In the genomic region with DNA sequence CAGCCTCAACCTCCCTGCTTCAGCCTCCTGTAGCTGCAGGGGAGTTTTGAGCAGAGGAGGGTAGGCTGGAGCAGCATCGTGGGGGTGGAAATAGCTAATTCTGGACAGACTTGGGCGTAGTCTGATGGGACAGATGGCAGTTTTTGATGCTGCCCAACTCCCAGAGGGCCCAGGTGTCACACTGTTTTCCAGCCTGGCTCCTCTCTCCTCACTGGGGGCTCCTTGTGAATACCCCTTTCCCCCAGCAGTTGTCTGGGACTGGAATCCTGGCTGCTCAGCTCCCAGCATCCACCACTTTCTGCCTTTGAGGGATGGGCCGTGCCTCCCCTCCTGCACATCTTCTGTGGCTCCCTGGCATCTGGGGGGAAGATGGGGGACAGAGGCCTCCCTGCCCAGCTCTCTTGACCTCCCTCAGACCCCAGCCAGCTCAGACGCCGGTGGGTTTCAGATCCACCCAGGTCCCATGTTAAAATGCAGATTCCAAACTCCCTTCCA, we compare ENCODE assay signal across 12 cellular contexts. TPM values are rescaled to one million over a fixed set of nuclear protein-coding genes. Genes with fewer than 3 reads are reported as not detected.
DNase-seq lines count a peak whose midpoint lies in the region; ATAC-seq and TF ChIP-seq lines count a peak whose summit lies in the region.
"Had no signal": no experiment of that assay in that cellular context is flagged by ENCODE, and none has a peak within 500 bp of the region (broad histone marks: within the 10 kb centered on the region; RNA-seq: fewer than 3 reads in every experiment).

No MANE protein-coding gene starts in this region.

- no peak overlapping the region for H3K4me3 Mint-ChIP-seq in activated CD4-positive, alpha-beta T cell treated with anti-CD3 and anti-CD28 coated beads for 36 hours

- TF ChIP-seq POLR2A in Peyer's patch (IDR thresholded peaks at IDR 0.05), result no peak
- TF ChIP-seq POLR2A in spleen (IDR thresholded peaks at IDR 0.05), result no peak

- no peaks in the 10 kb centered on the region for H3K27me3 Mint-ChIP-seq in activated CD4-positive, alpha-beta T cell treated with anti-CD3 and anti-CD28 coated beads for 36 hours

- POLR2A ChIA-PET in activated CD4-positive, alpha-beta T cell treated with anti-CD3 and anti-CD28 coated beads for 36 hours (lab: Charles Lee), result no interaction called here
- POLR2A ChIA-PET in GM10248 (lab: Yijun Ruan, JAX), result no interaction called here

- H3K4me3 ChIP-seq in Peyer's patch (no peak overlapping the region), esophagus (ENCODE audit: low read depth in 1 of 2, low read length in 2 of 2) (no peak overlapping the region), spleen (no peak overlapping the region), BE2C (ENCODE audit: low read depth, low read length) (no peak overlapping the region)
- H3K4me3 ChIP-seq: A549 had no signal

- H3K4me1 Mint-ChIP-seq in activated CD4-positive, alpha-beta T cell treated with anti-CD3 and anti-CD28 coated beads for 36 hours, result peaks cover 87% of the 10 kb centered on the region

- CTCF ChIA-PET in activated CD4-positive, alpha-beta T cell treated with anti-CD3 and anti-CD28 coated beads for 36 hours (lab: Charles Lee), result interaction anchor here (0.5 to 4.5 kb wide), 5 partner anchors 12 to 234 kb away, joined by 3 to 20 read pairs (median 3); no protein-coding TSS in a partner anchor
- CTCF ChIA-PET in GM10248 (lab: Yijun Ruan, JAX), result interaction anchor here (0.9 to 44.4 kb wide), 3 partner anchors 12 to 35 kb away, joined by 3 to 1216 read pairs (median 19); partner anchors contain the start of gene SH2B3

- peak; percentile 3 for DNase-seq in activated CD4-positive, alpha-beta T cell treated with anti-CD3 and anti-CD28 coated beads for 36 hours
- no peak for DNase-seq in activated CD4-positive, alpha-beta T cell treated with anti-CD3 and anti-CD28 coated beads, Interleukin-2, amount 50 U/mL, for 1 hour
- DNase-seq in Peyer's patch (peak in 1 of 3 donors; percentile 42), spleen (peak; percentile 73), GM10248 (ENCODE audit: extremely low spot score) (no peak), BE2C (no peak), NCI-H1436 treated with DMSO at 0.1 percent for 48 hours (lab: John Stamatoyannopoulos, UW) (no peak)
- DNase-seq: activated CD4-positive, alpha-beta T cell treated with anti-CD3 and anti-CD28 coated beads, Interleukin-2, amount 50 U/mL, for 4 hours; NCI-H748 treated with DMSO at 0.1 percent for 48 hours; stimulated activated naive CD4-positive, alpha-beta T cell had no signal

- H3K9me3 ChIP-seq in Peyer's patch (no peaks in the 10 kb centered on the region), esophagus (ENCODE audit: control insufficient read depth in 2 of 2, insufficient read depth in 1 of 2, low read depth in 1 of 2, low read length in 1 of 2) (no peaks in the 10 kb centered on the region), spleen (no peaks in the 10 kb centered on the region), BE2C (no peaks in the 10 kb centered on the region)
- H3K9me3 ChIP-seq: A549 had no signal

- TF ChIP-seq CTCF in Peyer's patch (IDR thresholded peaks at IDR 0.05), result no peak
- no peak for TF ChIP-seq CTCF in spleen (IDR thresholded peaks at IDR 0.05 in 8 of 11, conservative IDR thresholded peaks at IDR 0.05 in 3 of 11)
- TF ChIP-seq CTCF in GM10248 (IDR thresholded peaks at IDR 0.05; ENCODE audit: control extremely low read depth, extremely low read depth, low read depth, missing control alignments), result no peak
- TF ChIP-seq CTCF in BE2C (IDR thresholded peaks at IDR 0.05; ENCODE audit: low read depth, low read length), result no peak

- peaks cover 24% of the 10 kb centered on the region for H3K36me3 Mint-ChIP-seq in activated CD4-positive, alpha-beta T cell treated with anti-CD3 and anti-CD28 coated beads for 36 hours (ENCODE audit: low read depth)

- H3K27me3 ChIP-seq in Peyer's patch (no peaks in the 10 kb centered on the region), esophagus (ENCODE audit: control insufficient read depth in 1 of 2, insufficient read depth in 2 of 2, low read length in 2 of 2) (no peaks in the 10 kb centered on the region), spleen (replicated peaks in 1 of 7) (no peaks in the 10 kb centered on the region), BE2C (no peaks in the 10 kb centered on the region)

- no peaks in the 10 kb centered on the region for H3K9me3 Mint-ChIP-seq in activated CD4-positive, alpha-beta T cell treated with anti-CD3 and anti-CD28 coated beads for 36 hours (ENCODE audit: low read depth)

- H3K36me3 ChIP-seq in Peyer's patch (no peaks in the 10 kb centered on the region), esophagus (ENCODE audit: control insufficient read depth in 2 of 2, insufficient read depth in 2 of 2, low read length in 1 of 2) (peaks cover 0 to 8% of the 10 kb centered on the region in 2 donors), spleen (peaks cover 0 to 38% (median 4%) of the 10 kb centered on the region in 6 donors), BE2C (peaks cover 14% of the 10 kb centered on the region)

- no peak for ATAC-seq in activated CD4-positive, alpha-beta T cell treated with anti-CD3 and anti-CD28 coated beads for 36 hours
- ATAC-seq: A549 had no signal

- H3K27ac Mint-ChIP-seq in activated CD4-positive, alpha-beta T cell treated with anti-CD3 and anti-CD28 coated beads for 36 hours, result no peak overlapping the region

- H3K27ac ChIP-seq in Peyer's patch (peak overlapping the region in 3 of 4 donors; percentile 20 to 85 (median 81)), esophagus (ENCODE audit: low read depth in 2 of 2, low read length in 1 of 2) (peak overlapping the region; percentile 3 to 14), spleen (peak overlapping the region; percentile 53 to 95 (median 92))
- H3K27ac ChIP-seq: A549 had no signal

- 71 to 75% methylated on average over 5 of the region's 5 CpGs for WGBS in esophagus, 2 donors
- WGBS in spleen, 5 donors, result 58 to 65% (median 64%) methylated on average over 5 of the region's 5 CpGs

- intact Hi-C loops in activated CD4-positive, alpha-beta T cell treated with anti-CD3 and anti-CD28 coated beads for 36 hours (cut with DNase I, micrococcal nuclease), result no loop called here
- intact Hi-C loops in spleen (cut with DNase I; ENCODE audit: low total_unique reads), result no loop called here

- peaks cover 4 to 77% (median 44%) of the 10 kb centered on the region in 4 donors for H3K4me1 ChIP-seq in Peyer's patch
- H3K4me1 ChIP-seq in esophagus (ENCODE audit: control insufficient read depth in 2 of 2, insufficient read depth in 2 of 2, low read length in 1 of 2), result peaks cover 0 to 20% of the 10 kb centered on the region in 2 donors
- H3K4me1 ChIP-seq in spleen, result peaks cover 96 to 100% (median 100%) of the 10 kb centered on the region in 6 donors
- H3K4me1 ChIP-seq in BE2C, result peaks cover 13% of the 10 kb centered on the region

RNA-seq across cellular contexts. Expression of gene SH2B3, which starts 34.0 kb away (rescaled TPM):
- 10 to 100 TPM; 29.2 to 32.7 TPM for total RNA-seq in activated CD4-positive, alpha-beta T cell treated with anti-CD3 and anti-CD28 coated beads for 36 hours
- 10 to 100 TPM in 2 of 4 donors, 1 to 10 TPM in 2; 4.4 to 37.1 (median 8.4) TPM for total RNA-seq in Peyer's patch
- 1 to 10 TPM in 1 of 2 donors, under 1 TPM in 1; 0.79 to 1.8 TPM for polyA plus RNA-seq in esophagus
- 100 to 1,000 TPM in 1 of 7 donors, 10 to 100 TPM in 6; 72.6 to 105 (median 88.3) TPM for total RNA-seq in spleen
- 10 to 100 TPM; 11.5 to 25.5 (median 12.0) TPM for polyA plus RNA-seq in spleen
- 42.9 TPM for polyA plus RNA-seq in BE2C (2012; ENCODE audit: insufficient read depth, insufficient read length, low read depth)

Comparison
In these comparisons a context has a peak if more than half of its experiments do, and no peak if none do; other contexts are left out.
1. DNase-seq: peak in activated CD4-positive, alpha-beta T cell treated with anti-CD3 and anti-CD28 coated beads for 36 hours (single experiment) and spleen (single experiment); none in activated CD4-positive, alpha-beta T cell treated with anti-CD3 and anti-CD28 coated beads, Interleukin-2, amount 50 U/mL, for 1 hour (single experiment), GM10248 (single experiment), BE2C (single experiment) and NCI-H1436 treated with DMSO at 0.1 percent for 48 hours (single experiment).
2. H3K27ac ChIP-seq: peak in every context shown above with its lines; median percentile 92 in spleen; 81 in Peyer's patch; 8 in esophagus.